Comparison of ENCODE assay signal across 1 cellular context in the genomic region with DNA sequence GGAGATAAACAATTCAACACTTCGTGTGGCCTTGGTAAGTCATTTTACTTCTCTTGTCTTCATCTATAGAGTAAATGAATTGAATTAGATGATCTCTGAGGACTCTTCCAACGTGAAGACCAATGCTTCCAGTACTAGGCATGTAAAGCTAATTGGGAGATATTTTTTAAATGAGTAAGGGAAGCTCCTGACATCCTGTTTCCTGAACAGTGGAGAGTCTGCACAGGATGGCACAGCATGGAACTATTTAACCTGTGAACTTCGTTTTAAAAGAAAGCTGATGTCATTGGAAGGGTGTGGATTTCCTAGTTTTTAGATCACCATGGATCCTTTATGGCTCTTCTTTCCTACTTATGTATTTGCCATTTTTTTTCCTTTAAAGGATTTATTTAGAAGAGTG.
TF ChIP-seq lines count a peak whose summit lies in the region.

No MANE protein-coding gene starts in this region.

TF ChIP-seq in GM23338, 12 proteins besides CTCF, POLR2A, EP300 and RAD21 (continued from another document):
- TF ChIP-seq, protein P1, sequence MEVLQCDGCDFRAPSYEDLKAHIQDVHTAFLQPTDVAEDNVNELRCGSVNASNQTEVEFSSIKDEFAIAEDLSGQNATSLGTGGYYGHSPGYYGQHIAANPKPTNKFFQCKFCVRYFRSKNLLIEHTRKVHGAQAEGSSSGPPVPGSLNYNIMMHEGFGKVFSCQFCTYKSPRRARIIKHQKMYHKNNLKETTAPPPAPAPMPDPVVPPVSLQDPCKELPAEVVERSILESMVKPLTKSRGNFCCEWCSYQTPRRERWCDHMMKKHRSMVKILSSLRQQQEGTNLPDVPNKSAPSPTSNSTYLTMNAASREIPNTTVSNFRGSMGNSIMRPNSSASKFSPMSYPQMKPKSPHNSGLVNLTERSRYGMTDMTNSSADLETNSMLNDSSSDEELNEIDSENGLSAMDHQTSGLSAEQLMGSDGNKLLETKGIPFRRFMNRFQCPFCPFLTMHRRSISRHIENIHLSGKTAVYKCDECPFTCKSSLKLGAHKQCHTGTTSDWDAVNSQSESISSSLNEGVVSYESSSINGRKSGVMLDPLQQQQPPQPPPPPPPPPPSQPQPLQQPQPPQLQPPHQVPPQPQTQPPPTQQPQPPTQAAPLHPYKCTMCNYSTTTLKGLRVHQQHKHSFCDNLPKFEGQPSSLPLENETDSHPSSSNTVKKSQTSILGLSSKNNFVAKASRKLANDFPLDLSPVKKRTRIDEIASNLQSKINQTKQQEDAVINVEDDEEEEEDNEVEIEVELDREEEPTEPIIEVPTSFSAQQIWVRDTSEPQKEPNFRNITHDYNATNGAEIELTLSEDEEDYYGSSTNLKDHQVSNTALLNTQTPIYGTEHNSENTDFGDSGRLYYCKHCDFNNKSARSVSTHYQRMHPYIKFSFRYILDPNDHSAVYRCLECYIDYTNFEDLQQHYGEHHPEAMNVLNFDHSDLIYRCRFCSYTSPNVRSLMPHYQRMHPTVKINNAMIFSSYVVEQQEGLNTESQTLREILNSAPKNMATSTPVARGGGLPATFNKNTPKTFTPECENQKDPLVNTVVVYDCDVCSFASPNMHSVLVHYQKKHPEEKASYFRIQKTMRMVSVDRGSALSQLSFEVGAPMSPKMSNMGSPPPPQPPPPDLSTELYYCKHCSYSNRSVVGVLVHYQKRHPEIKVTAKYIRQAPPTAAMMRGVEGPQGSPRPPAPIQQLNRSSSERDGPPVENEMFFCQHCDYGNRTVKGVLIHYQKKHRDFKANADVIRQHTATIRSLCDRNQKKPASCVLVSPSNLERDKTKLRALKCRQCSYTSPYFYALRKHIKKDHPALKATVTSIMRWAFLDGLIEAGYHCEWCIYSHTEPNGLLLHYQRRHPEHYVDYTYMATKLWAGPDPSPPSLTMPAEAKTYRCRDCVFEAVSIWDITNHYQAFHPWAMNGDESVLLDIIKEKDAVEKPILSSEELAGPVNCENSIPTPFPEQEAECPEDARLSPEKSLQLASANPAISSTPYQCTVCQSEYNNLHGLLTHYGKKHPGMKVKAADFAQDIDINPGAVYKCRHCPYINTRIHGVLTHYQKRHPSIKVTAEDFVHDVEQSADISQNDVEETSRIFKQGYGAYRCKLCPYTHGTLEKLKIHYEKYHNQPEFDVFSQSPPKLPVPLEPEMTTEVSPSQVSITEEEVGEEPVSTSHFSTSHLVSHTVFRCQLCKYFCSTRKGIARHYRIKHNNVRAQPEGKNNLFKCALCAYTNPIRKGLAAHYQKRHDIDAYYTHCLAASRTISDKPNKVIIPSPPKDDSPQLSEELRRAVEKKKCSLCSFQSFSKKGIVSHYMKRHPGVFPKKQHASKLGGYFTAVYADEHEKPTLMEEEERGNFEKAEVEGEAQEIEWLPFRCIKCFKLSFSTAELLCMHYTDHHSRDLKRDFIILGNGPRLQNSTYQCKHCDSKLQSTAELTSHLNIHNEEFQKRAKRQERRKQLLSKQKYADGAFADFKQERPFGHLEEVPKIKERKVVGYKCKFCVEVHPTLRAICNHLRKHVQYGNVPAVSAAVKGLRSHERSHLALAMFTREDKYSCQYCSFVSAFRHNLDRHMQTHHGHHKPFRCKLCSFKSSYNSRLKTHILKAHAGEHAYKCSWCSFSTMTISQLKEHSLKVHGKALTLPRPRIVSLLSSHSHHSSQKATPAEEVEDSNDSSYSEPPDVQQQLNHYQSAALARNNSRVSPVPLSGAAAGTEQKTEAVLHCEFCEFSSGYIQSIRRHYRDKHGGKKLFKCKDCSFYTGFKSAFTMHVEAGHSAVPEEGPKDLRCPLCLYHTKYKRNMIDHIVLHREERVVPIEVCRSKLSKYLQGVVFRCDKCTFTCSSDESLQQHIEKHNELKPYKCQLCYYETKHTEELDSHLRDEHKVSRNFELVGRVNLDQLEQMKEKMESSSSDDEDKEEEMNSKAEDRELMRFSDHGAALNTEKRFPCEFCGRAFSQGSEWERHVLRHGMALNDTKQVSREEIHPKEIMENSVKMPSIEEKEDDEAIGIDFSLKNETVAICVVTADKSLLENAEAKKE (CRISPR knock-in tag; IDR thresholded peaks at IDR 0.05): no peak
